ENCODE assay signal across 1 cellular context in genomic region chr6:43742931-43743632, GRCh38.
TF ChIP-seq lines count a peak whose summit lies in the region.

No MANE protein-coding gene starts in this region.

TF ChIP-seq in HepG2, 621 proteins besides CTCF, POLR2A, EP300 and RAD21 (continued from another document):
- TF ChIP-seq, protein P1, sequence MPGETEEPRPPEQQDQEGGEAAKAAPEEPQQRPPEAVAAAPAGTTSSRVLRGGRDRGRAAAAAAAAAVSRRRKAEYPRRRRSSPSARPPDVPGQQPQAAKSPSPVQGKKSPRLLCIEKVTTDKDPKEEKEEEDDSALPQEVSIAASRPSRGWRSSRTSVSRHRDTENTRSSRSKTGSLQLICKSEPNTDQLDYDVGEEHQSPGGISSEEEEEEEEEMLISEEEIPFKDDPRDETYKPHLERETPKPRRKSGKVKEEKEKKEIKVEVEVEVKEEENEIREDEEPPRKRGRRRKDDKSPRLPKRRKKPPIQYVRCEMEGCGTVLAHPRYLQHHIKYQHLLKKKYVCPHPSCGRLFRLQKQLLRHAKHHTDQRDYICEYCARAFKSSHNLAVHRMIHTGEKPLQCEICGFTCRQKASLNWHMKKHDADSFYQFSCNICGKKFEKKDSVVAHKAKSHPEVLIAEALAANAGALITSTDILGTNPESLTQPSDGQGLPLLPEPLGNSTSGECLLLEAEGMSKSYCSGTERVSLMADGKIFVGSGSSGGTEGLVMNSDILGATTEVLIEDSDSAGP (CRISPR knock-in tag; IDR thresholded peaks at IDR 0.05; ENCODE audit: borderline replicate concordance), result 0 out of 2 replicates have a peak, but pooled peaks have one; percentile 4
